Comparison of ENCODE assay signal across 11 cellular contexts in genomic region chr9:122382901-122383850, GRCh38. TPM values are rescaled to one million over a fixed set of nuclear protein-coding genes. Genes with fewer than 3 reads are reported as not detected.
DNase-seq lines count a peak whose midpoint lies in the region; ATAC-seq and TF ChIP-seq lines count a peak whose summit lies in the region.
"Had no signal": no experiment of that assay in that cellular context is flagged by ENCODE, and none has a peak within 500 bp of the region (broad histone marks: within the 10 kb centered on the region; RNA-seq: fewer than 3 reads in every experiment).

No MANE protein-coding gene starts in this region.

- H3K79me2 ChIP-seq in ACC112 (ENCODE audit: control insufficient read depth, insufficient read depth, low read length, unreplicated experiment) = no peaks in the 10 kb centered on the region

- peak overlapping the region; percentile 54 for H2AFZ ChIP-seq in ACC112 (ENCODE audit: low read length, unreplicated experiment)

- peaks cover 35% of the 10 kb centered on the region for H3K36me3 ChIP-seq in ACC112 (ENCODE audit: insufficient read depth, low read length)

- H3K4me1 ChIP-seq in ACC112 (ENCODE audit: control insufficient read depth, insufficient read depth, low read length, unreplicated experiment) = peaks cover 27% of the 10 kb centered on the region

- H3K27me3 ChIP-seq in ACC112 (ENCODE audit: insufficient read depth, low read length) = no peaks in the 10 kb centered on the region

- intact Hi-C loops in left cardiac atrium (cut with DNase I) = no loop called here

- H3K4me1 Mint-ChIP-seq in chondrocyte (ENCODE audit: low read depth) = peaks cover 16% of the 10 kb centered on the region

- H3K27me3 Mint-ChIP-seq in chondrocyte (ENCODE audit: low read depth) = peaks cover 2% of the 10 kb centered on the region
- H3K27me3 Mint-ChIP-seq: activated B cell treated with CpG ODN at 0.5 μM for 24 hours had no signal

- TF ChIP-seq CTCF in chondrocyte (IDR thresholded peaks at IDR 0.05) = no peak

- no peak overlapping the region for H3K4me3 Mint-ChIP-seq in chondrocyte (ENCODE audit: unreplicated experiment)
- H3K4me3 Mint-ChIP-seq: activated B cell treated with CpG ODN at 0.5 μM for 24 hours had no signal

- no peaks in the 10 kb centered on the region for H3K36me3 Mint-ChIP-seq in chondrocyte (ENCODE audit: low read depth)

- peak; percentile 70 for DNase-seq in GM03348 (ENCODE audit: low spot score)
- DNase-seq in chondrocyte (ENCODE audit: low spot score) = peak; percentile 77
- no peak for DNase-seq in left cardiac atrium
- DNase-seq in NCI-H146 (lab: John Stamatoyannopoulos, UW) = no peak
- DNase-seq in DMS53 (lab: John Stamatoyannopoulos, UW) = no peak
- no peak for DNase-seq in NCI-H748 (lab: John Stamatoyannopoulos, UW; ENCODE audit: unreplicated experiment)
- DNase-seq: activated B cell treated with CpG ODN at 0.5 μM for 24 hours, NCI-H2081 treated with DMSO at 0.1 percent for 48 hours, SW 1271 had no signal

- H3K27ac Mint-ChIP-seq in chondrocyte (ENCODE audit: unreplicated experiment) = peak overlapping the region; percentile 49
- H3K27ac Mint-ChIP-seq: activated B cell treated with CpG ODN at 0.5 μM for 24 hours had no signal

- H3K9me3 Mint-ChIP-seq in chondrocyte (ENCODE audit: low read depth) = no peaks in the 10 kb centered on the region
- H3K9me3 Mint-ChIP-seq: activated B cell treated with CpG ODN at 0.5 μM for 24 hours had no signal

- peak; percentile 44 to 53 for ATAC-seq in left cardiac atrium
- ATAC-seq in HG02759 (IDR thresholded peaks at IDR 0.05; ENCODE audit: unreplicated experiment) = no peak

- no peak overlapping the region for H3K4me3 ChIP-seq in ACC112 (ENCODE audit: low read depth, low read length)

- peak overlapping the region; percentile 80 for H3K27ac ChIP-seq in ACC112 (ENCODE audit: low read depth, low read length)

RNA-seq across cellular contexts. Expression of gene PTGS1, which starts 12.4 kb away (rescaled TPM):
- 0.59 to 2.7 TPM (median 0.97 TPM) in 3 replicates for total RNA-seq in chondrocyte
- total RNA-seq in left cardiac atrium = 10 to 100 TPM in 1 of 2 donors, 1 to 10 TPM in 1; 6.0 to 37.3 TPM

Comparison
In these comparisons a context has a peak if more than half of its experiments do, and no peak if none do; other contexts are left out.
1. DNase-seq: peak in GM03348 (single experiment) and chondrocyte (single experiment); none in left cardiac atrium (single experiment), NCI-H146 (single experiment), DMS53 (single experiment) and NCI-H748 (single experiment).